28 cellular contexts compared by ENCODE assay signal in the genomic region with DNA sequence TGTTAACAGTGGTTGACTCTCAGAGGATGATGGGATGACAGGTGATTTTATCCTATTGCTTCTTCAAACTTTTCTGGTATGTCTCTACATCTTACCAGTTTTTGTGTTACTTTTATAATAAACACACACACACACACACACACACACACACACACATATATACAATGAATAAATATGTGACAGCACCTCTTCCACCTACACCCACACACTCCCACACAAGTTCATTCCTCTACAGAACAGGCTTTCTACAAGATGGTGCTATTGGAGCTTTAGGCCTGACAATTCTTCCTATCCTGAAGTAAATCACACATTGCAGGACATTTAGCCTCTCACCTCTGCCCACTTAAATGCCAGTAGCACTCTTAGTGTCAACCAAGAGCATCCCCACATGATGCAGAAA.
"Had no signal": no experiment of that assay in that cellular context is flagged by ENCODE, and none has a peak within 500 bp of the region (broad histone marks: within the 10 kb centered on the region; RNA-seq: fewer than 3 reads in every experiment).

No MANE protein-coding gene starts in this region.

- H3K4me1 ChIP-seq: adrenal gland, ascending aorta, body of pancreas, breast epithelium had no signal

- H3K27ac ChIP-seq: adrenal gland, ascending aorta, body of pancreas, brain microvascular endothelial cell, breast epithelium, cardiac muscle cell had no signal

- H3K36me3 ChIP-seq: adrenal gland, ascending aorta, brain microvascular endothelial cell, breast epithelium, cardiac muscle cell had no signal

- H3K4me3 ChIP-seq: adrenal gland, ascending aorta, body of pancreas, breast epithelium, cardiac muscle cell had no signal

- DNase-seq: activated effector memory CD4-positive, alpha-beta T cell treated with anti-CD3 and anti-CD28 coated beads, Interleukin-2, amount 50 U/mL, for 16 hours; activated effector memory CD4-positive, alpha-beta T cell treated with Interleukin-2 at 50 U/mL for 16 hours; activated gamma-delta T cell; activated gamma-delta T cell treated with Interleukin-2 at 50 U/mL for 16 hours; activated naive CD4-positive, alpha-beta T cell; activated naive CD4-positive, alpha-beta T cell treated with anti-CD3 and anti-CD28 coated beads for 36 hours; activated naive CD4-positive, alpha-beta T cell treated with anti-CD3 and anti-CD28 coated beads, Interleukin-2, amount 10 ng/mL, durations not matched to agents 7 days and 5 days; activated naive CD4-positive, alpha-beta T cell treated with anti-CD3 and anti-CD28 coated beads, Interleukin-2, amount 50 U/mL, for 16 hours; activated naive CD4-positive, alpha-beta T cell treated with Interleukin-2 at 50 U/mL for 16 hours; activated naive CD8-positive, alpha-beta T cell treated with anti-CD3 and anti-CD28 coated beads for 36 hours; activated naive CD8-positive, alpha-beta T cell treated with anti-CD3 and anti-CD28 coated beads, Interleukin-2, amount 10 ng/mL, durations not matched to agents 7 days and 5 days; activated naive CD8-positive, alpha-beta T cell treated with anti-CD3 and anti-CD28 coated beads, Interleukin-2, amount 50 U/mL, for 24 hours; activated T-cell treated with anti-CD3 and anti-CD28 coated beads, Interleukin-2, amount 50 U/mL, for 24 hours; activated T-cell treated with anti-CD3 and anti-CD28 coated beads, Interleukin-2, amount 50 U/mL, for 4 hours; activated T-cell treated with anti-CD3 and anti-CD28 coated beads, Interleukin-2, amount 50 U/mL, for 48 hours; activated T-cell treated with anti-CD3 and anti-CD28 coated beads, Interleukin-2, amount 50 U/mL, for 72 hours; adrenal gland; amniotic stem cell; amygdala; anterior cingulate cortex; aorta; body of pancreas; brain microvascular endothelial cell; central memory CD4-positive, alpha-beta T cell; cerebellar nuclear complex had no signal

- H3K9me3 ChIP-seq: ascending aorta had no signal
